ENCODE assay signal across 1 cellular context in the genomic region with DNA sequence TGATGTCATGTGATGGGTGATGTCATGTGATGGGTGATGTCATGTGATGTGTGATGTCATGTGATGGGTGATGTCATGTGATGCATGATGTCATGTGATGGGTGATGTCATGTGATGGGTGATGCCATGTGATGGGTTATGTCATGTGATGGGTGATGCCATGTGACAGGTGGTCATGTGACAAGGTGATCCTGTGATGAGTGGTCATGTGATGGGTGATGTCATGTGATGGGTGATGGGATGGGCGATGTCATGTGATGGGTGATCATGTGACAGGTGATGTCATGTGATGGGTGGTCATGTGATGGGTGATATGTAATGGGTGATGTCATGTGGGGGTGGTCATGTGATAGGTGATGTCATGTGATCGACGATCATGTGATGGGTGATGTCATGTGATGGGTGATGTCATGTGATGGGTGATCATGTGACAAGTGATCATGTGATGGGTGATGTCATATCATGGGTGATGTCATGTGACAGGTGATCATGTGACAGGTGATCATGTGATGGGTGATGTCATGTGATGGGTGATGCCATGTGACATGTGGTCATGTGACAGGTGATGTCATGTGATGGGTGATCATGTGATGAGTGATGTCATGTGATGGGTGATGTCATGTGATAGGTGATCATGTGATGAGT.
A peak's percentile ranks its signal among the peaks of the same experiment; 100 is the strongest.
TF ChIP-seq lines count a peak whose summit lies in the region.

No MANE protein-coding gene starts in this region.

TF ChIP-seq in HEK293, 187 proteins besides CTCF, POLR2A, EP300 and RAD21 (continued from another document):
- TF ChIP-seq ZBTB6 (tag by site-specific recombination; IDR thresholded peaks at IDR 0.05) (no peak; the same call in 1 of the 2 replicates), ZNF529 (tag by site-specific recombination; IDR thresholded peaks at IDR 0.05; ENCODE audit: insufficient replicate concordance) (peak; percentile 12), ZNF837 (tag by site-specific recombination; IDR thresholded peaks at IDR 0.05) (peak; percentile 62; the same call in 1 of the 2 replicates), ZNF768 (tag by site-specific recombination; IDR thresholded peaks at IDR 0.05) (no peak), ZNF211 (tag by site-specific recombination; IDR thresholded peaks at IDR 0.05; ENCODE audit: low read depth) (peak; percentile 74), ZFP69B (tag by site-specific recombination; IDR thresholded peaks at IDR 0.05) (peak; percentile 91), ZNF280D (tag by site-specific recombination; IDR thresholded peaks at IDR 0.05) (peak; percentile 100), GFI1B (tag by site-specific recombination; IDR thresholded peaks at IDR 0.05) (peak; percentile 78; the same call in 1 of the 2 replicates), ZNF292 (tag by site-specific recombination; IDR thresholded peaks at IDR 0.05; ENCODE audit: borderline replicate concordance, low read depth) (peak; percentile 82), ZNF394 (tag by site-specific recombination; IDR thresholded peaks at IDR 0.05; ENCODE audit: borderline replicate concordance) (peak; percentile 79; the same call in 1 of the 2 replicates), RBAK (tag by site-specific recombination; IDR thresholded peaks at IDR 0.05) (peak; percentile 84; the same call in 1 of the 2 replicates), ZNF626 (tag by site-specific recombination; IDR thresholded peaks at IDR 0.05) (no peak), ZNF48 (tag by site-specific recombination; IDR thresholded peaks at IDR 0.05) (no peak), ZNF843 (tag by site-specific recombination; IDR thresholded peaks at IDR 0.05) (peak; percentile 81; the same call in 1 of the 2 replicates), ZNF521 (tag by site-specific recombination; IDR thresholded peaks at IDR 0.05) (no peak), ZNF747 (tag by site-specific recombination; IDR thresholded peaks at IDR 0.05) (peak; percentile 99), ZBTB17 (tag by site-specific recombination; IDR thresholded peaks at IDR 0.05) (peak; percentile 94), KLF10 (tag by site-specific recombination; IDR thresholded peaks at IDR 0.05) (no peak; the same call in 1 of the 2 replicates), ZIC2 (tag by site-specific recombination; IDR thresholded peaks at IDR 0.05) (no peak), ZNF610 (tag by site-specific recombination; IDR thresholded peaks at IDR 0.05; ENCODE audit: borderline replicate concordance) (no peak; the same call in 1 of the 2 replicates), ZFP37 (tag by site-specific recombination; IDR thresholded peaks at IDR 0.05) (peak; percentile 92; the same call in 1 of the 2 replicates), KLF1 (tag by site-specific recombination; IDR thresholded peaks at IDR 0.05) (peak; percentile 84), KLF16 (tag by site-specific recombination; IDR thresholded peaks at IDR 0.05) (peak; percentile 57; the same call in 1 of the 2 replicates), IKZF3 (tag by site-specific recombination; IDR thresholded peaks at IDR 0.05) (no peak)
- TF ChIP-seq, protein P1, sequence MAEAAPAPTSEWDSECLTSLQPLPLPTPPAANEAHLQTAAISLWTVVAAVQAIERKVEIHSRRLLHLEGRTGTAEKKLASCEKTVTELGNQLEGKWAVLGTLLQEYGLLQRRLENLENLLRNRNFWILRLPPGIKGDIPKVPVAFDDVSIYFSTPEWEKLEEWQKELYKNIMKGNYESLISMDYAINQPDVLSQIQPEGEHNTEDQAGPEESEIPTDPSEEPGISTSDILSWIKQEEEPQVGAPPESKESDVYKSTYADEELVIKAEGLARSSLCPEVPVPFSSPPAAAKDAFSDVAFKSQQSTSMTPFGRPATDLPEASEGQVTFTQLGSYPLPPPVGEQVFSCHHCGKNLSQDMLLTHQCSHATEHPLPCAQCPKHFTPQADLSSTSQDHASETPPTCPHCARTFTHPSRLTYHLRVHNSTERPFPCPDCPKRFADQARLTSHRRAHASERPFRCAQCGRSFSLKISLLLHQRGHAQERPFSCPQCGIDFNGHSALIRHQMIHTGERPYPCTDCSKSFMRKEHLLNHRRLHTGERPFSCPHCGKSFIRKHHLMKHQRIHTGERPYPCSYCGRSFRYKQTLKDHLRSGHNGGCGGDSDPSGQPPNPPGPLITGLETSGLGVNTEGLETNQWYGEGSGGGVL (tag by site-specific recombination; IDR thresholded peaks at IDR 0.05), result peak; percentile 66
- TF ChIP-seq, protein P2, sequence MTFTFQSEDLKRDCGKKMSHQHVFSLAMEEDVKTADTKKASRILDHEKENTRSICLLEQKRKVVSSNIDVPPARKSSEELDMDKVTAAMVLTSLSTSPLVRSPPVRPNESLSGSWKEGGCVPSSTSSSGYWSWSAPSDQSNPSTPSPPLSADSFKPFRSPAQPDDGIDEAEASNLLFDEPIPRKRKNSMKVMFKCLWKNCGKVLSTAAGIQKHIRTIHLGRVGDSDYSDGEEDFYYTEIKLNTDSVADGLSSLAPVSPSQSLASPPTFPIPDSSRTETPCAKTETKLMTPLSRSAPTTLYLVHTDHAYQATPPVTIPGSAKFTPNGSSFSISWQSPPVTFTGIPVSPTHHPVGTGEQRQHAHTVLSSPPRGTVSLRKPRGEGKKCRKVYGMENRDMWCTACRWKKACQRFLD (tag by site-specific recombination; IDR thresholded peaks at IDR 0.05), result peak; percentile 76; the same call in 1 of the 2 replicates
